Comparison of ENCODE assay signal across 9 cellular contexts in genomic region chr11:7892059-7892699, GRCh38. TPM values are rescaled to one million over a fixed set of nuclear protein-coding genes. Genes with fewer than 3 reads are reported as not detected.
A peak's percentile ranks its signal among the peaks of the same experiment; 100 is the strongest.
DNase-seq lines count a peak whose midpoint lies in the region; ATAC-seq, FAIRE-seq and TF ChIP-seq lines count a peak whose summit lies in the region.
"Had no signal": no experiment of that assay in that cellular context is flagged by ENCODE, and none has a peak within 500 bp of the region (broad histone marks: within the 10 kb centered on the region; RNA-seq: fewer than 3 reads in every experiment).

No MANE protein-coding gene starts in this region.

- DNase-seq in left cardiac atrium (no peak), left ventricle myocardium superior (no peak), GM12878 (ENCODE audit: low read depth, low spot score) (no peak), urothelium cell line (ENCODE audit: low spot score) (peak; percentile 48), hepatocyte (ENCODE audit: low spot score) (no peak)
- DNase-seq in stimulated activated CD4-positive, alpha-beta T cell treated with anti-CD3 and anti-CD28 coated beads, Interleukin-12 subunit alpha, Interleukin-12 subunit beta, amount 100 ng/mL, for 4 hours: no peak

- in situ Hi-C loops in GM12878 (cut with MboI): loop anchor here (5.0 kb wide), 1 partner anchor 95 kb away; the partner anchor contains the start of gene EIF3F

- ATAC-seq in left cardiac atrium: peak; percentile 19 to 79
- ATAC-seq in left ventricle myocardium superior: no peak
- peak; percentile 48 for ATAC-seq in HG03378 (IDR thresholded peaks at IDR 0.05; ENCODE audit: unreplicated experiment)
- peak; percentile 85 for ATAC-seq in GM12878
- ATAC-seq in HG03039 (IDR thresholded peaks at IDR 0.05; ENCODE audit: unreplicated experiment): no peak

- no peak overlapping the region for H3K4me3 ChIP-seq in GM12878
- H3K4me3 ChIP-seq in hepatocyte: no peak overlapping the region
- H3K4me3 ChIP-seq: A549 had no signal

- no peaks in the 10 kb centered on the region; a peak in 1 of 4 replicates for H3K27me3 ChIP-seq in GM12878 (replicated peaks in 1 of 2; ENCODE audit: control insufficient read depth in 2 of 2, insufficient read depth in 2 of 2, low read length in 1 of 2)
- H3K27me3 ChIP-seq in hepatocyte: no peaks in the 10 kb centered on the region

- TF ChIP-seq EP300 in GM12878 (IDR thresholded peaks at IDR 0.05; ENCODE audit: borderline replicate concordance in 1 of 2, control insufficient read depth in 1 of 2, low read depth in 2 of 2, low read length in 2 of 2): no peak; a peak in 1 of 4 replicates

- no peak for TF ChIP-seq POLR2A in GM12878 (IDR thresholded peaks at IDR 0.05; ENCODE audit: low read depth, low read length)

- 0 out of 2 replicates have a peak overlapping the region, but pooled peaks have one; percentile 17 for H3K4me2 ChIP-seq in GM12878 (ENCODE audit: control insufficient read depth, insufficient read depth)
- H3K4me2 ChIP-seq in hepatocyte: no peak overlapping the region
- H3K4me2 ChIP-seq: A549 had no signal

- 13% methylated on average over 6 of the region's 6 CpGs for WGBS in GM12878 (ENCODE audit: insufficient coverage, insufficient replicate concordance, low lambda C conversion rate, missing lambda C conversion rate)
- WGBS in hepatocyte (ENCODE audit: low lambda C conversion rate, missing lambda C conversion rate): 64% methylated on average over 6 of the region's 6 CpGs

- no peak overlapping the region for H3K9ac ChIP-seq in GM12878 (ENCODE audit: control insufficient read depth, insufficient read depth, low read length)

- intact Hi-C loops in left cardiac atrium (cut with DNase I): loop anchor here (2.0 to 10.0 kb wide), 3 partner anchors 93 to 203 kb away; partner anchors contain the start of gene EIF3F (in 2 of the 2)
- intact Hi-C loops in left ventricle myocardium superior (cut with micrococcal nuclease): loop anchor here (10.0 kb wide), 1 partner anchor 93 kb away; the partner anchor contains the start of gene EIF3F
- intact Hi-C loops in GM12878 (cut with micrococcal nuclease; ENCODE audit: unreplicated experiment): loop anchor here (1.0 to 10.0 kb wide), 2 partner anchors 95 to 203 kb away; partner anchors contain the start of gene EIF3F

- no peaks in the 10 kb centered on the region for H3K79me2 ChIP-seq in GM12878 (ENCODE audit: control insufficient read depth, insufficient read depth, low read length)
- no peaks in the 10 kb centered on the region for H3K79me2 ChIP-seq in hepatocyte

- no peak for FAIRE-seq in GM12878 (lab: Jason Lieb, UNC)
- no peak for FAIRE-seq in urothelium cell line (lab: Jason Lieb, UNC)

- H4K20me1 ChIP-seq in GM12878 (ENCODE audit: control insufficient read depth, insufficient read depth) (no peaks in the 10 kb centered on the region), hepatocyte (ENCODE audit: insufficient read depth, poor library complexity, severe bottlenecking) (no peaks in the 10 kb centered on the region)

- SMC1A ChIA-PET in GM12878 (lab: Charles Lee; ENCODE audit: uncharacterized antibody, unreplicated experiment): interaction anchor here (0.9 to 8.4 kb wide), 8 partner anchors 11 to 207 kb away, joined by 3 to 190 read pairs (median 6); partner anchors contain the start of gene EIF3F

- TF ChIP-seq RAD21 in GM12878 (IDR thresholded peaks at IDR 0.05; ENCODE audit: insufficient read depth, low read depth, low read length): no peak

- CTCF ChIA-PET in GM12878 (lab: Yijun Ruan, JAX): interaction anchor here (0.9 to 8.4 kb wide), 17 partner anchors 9 to 207 kb away, joined by 3 to 271 read pairs (median 5); partner anchors contain the start of gene EIF3F

- peaks cover 14% of the 10 kb centered on the region for H3K4me1 ChIP-seq in GM12878 (ENCODE audit: control insufficient read depth, insufficient read depth, low read length)
- H3K4me1 ChIP-seq in hepatocyte (ENCODE audit: insufficient read depth): peaks cover 7% of the 10 kb centered on the region
- H3K4me1 ChIP-seq: A549 had no signal

- H2AFZ ChIP-seq in GM12878 (ENCODE audit: control insufficient read depth, low read depth, low read length): peak overlapping the region; percentile 85
- H2AFZ ChIP-seq in hepatocyte: no peak overlapping the region

- H3K27ac ChIP-seq in GM12878 (ENCODE audit: control insufficient read depth, insufficient read depth) (no peak overlapping the region), hepatocyte (no peak overlapping the region)
- H3K27ac ChIP-seq: A549 had no signal

- H3K36me3 ChIP-seq in GM12878 (ENCODE audit: control insufficient read depth in 2 of 2, insufficient read depth in 2 of 2, low read length in 1 of 2) (no peaks in the 10 kb centered on the region), hepatocyte (replicated peaks; ENCODE audit: insufficient read depth, low read depth) (no peaks in the 10 kb centered on the region)

- TF ChIP-seq CTCF in GM12878 (IDR thresholded peaks at IDR 0.05 in 2 of 3, conservative IDR thresholded peaks at IDR 0.05 in 1 of 3; ENCODE audit: control insufficient read depth in 2 of 3, extremely low read depth in 1 of 3, insufficient read depth in 1 of 3, low read depth in 3 of 3, low read length in 3 of 3): no peak
- no peak for TF ChIP-seq CTCF in hepatocyte (IDR thresholded peaks at IDR 0.05; ENCODE audit: poor library complexity)

- H3K9me2 ChIP-seq in hepatocyte (replicated peaks; ENCODE audit: insufficient read depth): no peaks in the 10 kb centered on the region

- H3K9me3 ChIP-seq in GM12878 (replicated peaks; ENCODE audit: control insufficient read depth, insufficient read depth, low read length): no peaks in the 10 kb centered on the region
- no peaks in the 10 kb centered on the region for H3K9me3 ChIP-seq in hepatocyte (ENCODE audit: low read depth)
- H3K9me3 ChIP-seq: A549 had no signal

- RAD21 ChIA-PET in GM12878 (lab: Charles Lee; ENCODE audit: unreplicated experiment): interaction anchor here (1.2 to 8.4 kb wide), 4 partner anchors 92 to 114 kb away, joined by 3 to 161 read pairs (median 8); partner anchors contain the start of gene EIF3F

- BruUV-seq in GM12878 (replicated peaks; lab: Mats Ljungman, UMichigan): no TSS peak

- POLR2A ChIA-PET in GM12878 (lab: Charles Lee): interaction anchor here (1.7 to 5.6 kb wide), 2 partner anchors 92 to 94 kb away, joined by 8 to 29 read pairs; partner anchors contain the start of gene EIF3F

TF ChIP-seq in GM12878, 131 proteins besides CTCF, POLR2A, EP300 and RAD21:
- TF ChIP-seq SPI1 (IDR thresholded peaks at IDR 0.05; ENCODE audit: borderline replicate concordance, insufficient read depth, low read depth, low read length): peak; percentile 87
- no peak for TF ChIP-seq NFXL1 (IDR thresholded peaks at IDR 0.05; ENCODE audit: borderline replicate concordance)
- TF ChIP-seq IRF4 (IDR thresholded peaks at IDR 0.05; ENCODE audit: low read depth, low read length): peak; percentile 51; the same call in 1 of the 2 replicates
- no peak for TF ChIP-seq PKNOX1 (IDR thresholded peaks at IDR 0.05)

RNA-seq across cellular contexts. Expression of gene OR10A6, which starts 38.9 kb away (rescaled TPM):
- not detected for total RNA-seq in left cardiac atrium
- not detected for total RNA-seq in left ventricle myocardium superior
- 0.07 TPM in 1 of 2 replicates, not detected in the other for total RNA-seq in GM12878 (2013; cell fraction: nucleolus; rRNA removed)
- not detected in 2 replicates for total RNA-seq in GM12878 (2014; rRNA removed)
- not detected in 2 replicates for total RNA-seq in GM12878 (2014; rRNA removed; fragmentation: Illumina TruSeq; extraction: Trizol)
- total RNA-seq in GM12878 (2021): not detected in 2 replicates
- not detected for polyA plus RNA-seq in GM12878 (2011; ENCODE audit: low read depth)
- polyA plus RNA-seq in GM12878 (2011; rRNA removed): not detected in 2 replicates
- not detected in 2 replicates for polyA plus RNA-seq in GM12878 (2011; cell fraction: cytosol; rRNA removed)
- 0.12 TPM in 1 of 2 replicates, not detected in the other for polyA plus RNA-seq in GM12878 (2011; cell fraction: nucleus; rRNA removed)
- not detected in 2 replicates for polyA plus RNA-seq in GM12878 (2012)
- not detected in 2 replicates for polyA plus RNA-seq in GM12878 (2014; fragmentation: Illumina TruSeq; extraction: Trizol)
- polyA plus RNA-seq in GM12878 (2014; fragmentation: Nextera tagmentation; extraction: Ambion mirVana): not detected
- not detected in 2 replicates for polyA plus RNA-seq in GM12878 (2014; rRNA removed)
- polyA plus RNA-seq in GM12878 (2016; fragmentation: Nextera tagmentation; extraction: Ambion mirVana): not detected
- not detected in 2 replicates for polyA minus RNA-seq in GM12878 (2011; rRNA and poly(A)+ RNA removed)
- polyA minus RNA-seq in GM12878 (2011; cell fraction: cytosol; rRNA and poly(A)+ RNA removed): not detected in 2 replicates
- polyA minus RNA-seq in GM12878 (2011; cell fraction: nucleus; rRNA and poly(A)+ RNA removed): not detected in 2 replicates
- not detected in 2 replicates for total RNA-seq in hepatocyte
- 0.04 TPM in 1 of 2 replicates, not detected in the other for polyA plus RNA-seq in hepatocyte
- polyA plus RNA-seq: A549 had no signal

RNA-seq across cellular contexts. Expression of gene OR10A3, which starts 49.3 kb away (rescaled TPM):
- total RNA-seq in left cardiac atrium (not detected), left ventricle myocardium superior (not detected), GM12878 (2014; rRNA removed) (not detected in 2 replicates), GM12878 (2014; rRNA removed; fragmentation: Illumina TruSeq; extraction: Trizol) (not detected in 2 replicates), GM12878 (2021) (not detected in 2 replicates), hepatocyte (not detected in 2 replicates)
- total RNA-seq in GM12878 (2013; cell fraction: nucleolus; rRNA removed): not detected in 2 replicates
- polyA plus RNA-seq in GM12878 (2011; ENCODE audit: low read depth): not detected
- polyA plus RNA-seq in GM12878 (2011; rRNA removed) (0.04 TPM in 1 of 2 replicates, not detected in the other), GM12878 (2014; fragmentation: Illumina TruSeq; extraction: Trizol) (not detected in 2 replicates), GM12878 (2014; fragmentation: Nextera tagmentation; extraction: Ambion mirVana) (not detected), GM12878 (2014; rRNA removed) (not detected in 2 replicates), GM12878 (2016; fragmentation: Nextera tagmentation; extraction: Ambion mirVana) (not detected), hepatocyte (not detected in 2 replicates)
- polyA plus RNA-seq in GM12878 (2011; cell fraction: cytosol; rRNA removed): not detected in 2 replicates
- polyA plus RNA-seq in GM12878 (2011; cell fraction: nucleus; rRNA removed): not detected in 2 replicates
- not detected in 2 replicates for polyA plus RNA-seq in GM12878 (2012)
- not detected in 2 replicates for polyA minus RNA-seq in GM12878 (2011; rRNA and poly(A)+ RNA removed)
- polyA minus RNA-seq in GM12878 (2011; cell fraction: cytosol; rRNA and poly(A)+ RNA removed): not detected in 2 replicates
- not detected in 2 replicates for polyA minus RNA-seq in GM12878 (2011; cell fraction: nucleus; rRNA and poly(A)+ RNA removed)
- polyA plus RNA-seq: A549 had no signal

Comparison
In these comparisons a context has a peak if more than half of its experiments do, and no peak if none do; other contexts are left out.
1. ATAC-seq: peak in left cardiac atrium (2 of 2), HG03378 (single experiment) and GM12878 (single experiment); none in left ventricle myocardium superior (single experiment) and HG03039 (single experiment).